Comparison of ENCODE assay signal across 8 cellular contexts in genomic region chr16:2715519-2715918, GRCh38. TPM values are rescaled to one million over a fixed set of nuclear protein-coding genes. Genes with fewer than 3 reads are reported as not detected.
DNase-seq lines count a peak whose midpoint lies in the region; ATAC-seq and TF ChIP-seq lines count a peak whose summit lies in the region.

No MANE protein-coding gene starts in this region.

- H3K27ac Mint-ChIP-seq in activated naive CD4-positive, alpha-beta T cell treated with anti-CD3 and anti-CD28 coated beads, Interleukin-2, amount 50 U/mL, for 72 hours, result no peak overlapping the region

- H3K4me3 ChIP-seq in iPS-15b (ENCODE audit: low read depth, low read length), result peak overlapping the region; percentile 18

- no peak for TF ChIP-seq CTCF in GM10248 (IDR thresholded peaks at IDR 0.05; ENCODE audit: control extremely low read depth, extremely low read depth, low read depth, missing control alignments)

- H3K9ac ChIP-seq in iPS-15b (ENCODE audit: low read depth, low read length), result no peak overlapping the region

- H3K36me3 Mint-ChIP-seq in activated naive CD4-positive, alpha-beta T cell treated with anti-CD3 and anti-CD28 coated beads, Interleukin-2, amount 50 U/mL, for 72 hours, result no peaks in the 10 kb centered on the region

- POLR2A ChIA-PET in GM10248 (lab: Yijun Ruan, JAX), result interaction anchor here (0.6 kb wide), 1 partner anchor 37 kb away, joined by 3 read pairs; the partner anchor contains the start of gene SRRM2

- no peaks in the 10 kb centered on the region for H3K9me3 Mint-ChIP-seq in activated naive CD4-positive, alpha-beta T cell treated with anti-CD3 and anti-CD28 coated beads, Interleukin-2, amount 50 U/mL, for 72 hours

- no peaks in the 10 kb centered on the region for H3K27me3 ChIP-seq in iPS-15b (ENCODE audit: control insufficient read depth, insufficient read depth, low read length)

- in situ Hi-C loops in SK-MEL-5 (cut with HindIII; ENCODE audit: low pct_unique_long_range_greater_than_20kb, low sequenced_read_pairs), result no loop called here

- ATAC-seq in activated naive CD4-positive, alpha-beta T cell treated with anti-CD3 and anti-CD28 coated beads, Interleukin-2, amount 50 U/mL, for 72 hours, result peak; percentile 78 to 89
- ATAC-seq in HG03442 (IDR thresholded peaks at IDR 0.05; ENCODE audit: unreplicated experiment), result no peak

- peak; percentile 83 for DNase-seq in GM10248 (ENCODE audit: extremely low spot score)
- DNase-seq in SK-MEL-5 (ENCODE audit: low read depth, low spot score), result peak; percentile 6
- DNase-seq in activated naive CD4-positive, alpha-beta T cell treated with anti-CD3 and anti-CD28 coated beads, Interleukin-2, amount 50 U/mL, for 72 hours (ENCODE audit: low spot score in 2 of 2), result peak; percentile 68 to 85
- peak; percentile 59 to 66 (median 63) for DNase-seq in stimulated activated CD4-positive, alpha-beta T cell treated with anti-CD3 and anti-CD28 coated beads, Interleukin-1b, Interleukin-23, amount 100 ng/mL, for 24 hours (ENCODE audit: low read depth in 4 of 4, low spot score in 1 of 4)
- no peak for DNase-seq in DMS 273 treated with DMSO at 0.1 percent for 48 hours (lab: John Stamatoyannopoulos, UW)
- DNase-seq in SHP77 treated with DMSO at 0.1 percent for 48 hours (lab: John Stamatoyannopoulos, UW), result no peak

- no peaks in the 10 kb centered on the region for H3K9me3 ChIP-seq in iPS-15b (ENCODE audit: control insufficient read depth, insufficient read depth, low read length)

- no peaks in the 10 kb centered on the region for H3K4me1 ChIP-seq in iPS-15b (ENCODE audit: control insufficient read depth, insufficient read depth, low read length)

- H3K36me3 ChIP-seq in iPS-15b (ENCODE audit: control insufficient read depth, insufficient read depth, low read length), result no peaks in the 10 kb centered on the region

- CTCF ChIA-PET in GM10248 (lab: Yijun Ruan, JAX), result no interaction called here

RNA-seq across cellular contexts. Expression of gene PRSS27, which starts 4.5 kb away (rescaled TPM):
- 0.13 and 0.24 TPM in 2 replicates for total RNA-seq in SK-MEL-5 (2014; rRNA removed; shearing (Covaris generic))
- 0.93 and 2.1 TPM in 2 replicates for polyA plus RNA-seq in SK-MEL-5 (2015; cell fraction: cytosol; rRNA removed)
- 0.85 and 3.7 TPM in 2 replicates for polyA plus RNA-seq in SK-MEL-5 (2015; cell fraction: nucleus; rRNA removed)
- 1 to 10 TPM; 1.3 to 3.2 TPM for total RNA-seq in activated naive CD4-positive, alpha-beta T cell treated with anti-CD3 and anti-CD28 coated beads, Interleukin-2, amount 50 U/mL, for 72 hours

RNA-seq across cellular contexts. Expression of gene KCTD5, which starts 33.2 kb away (rescaled TPM):
- total RNA-seq in SK-MEL-5 (2014; rRNA removed; shearing (Covaris generic)), result 21.5 and 23.4 TPM in 2 replicates
- polyA plus RNA-seq in SK-MEL-5 (2015; cell fraction: cytosol; rRNA removed), result 58.1 and 72.1 TPM in 2 replicates
- 17.0 and 17.2 TPM in 2 replicates for polyA plus RNA-seq in SK-MEL-5 (2015; cell fraction: nucleus; rRNA removed)
- total RNA-seq in activated naive CD4-positive, alpha-beta T cell treated with anti-CD3 and anti-CD28 coated beads, Interleukin-2, amount 50 U/mL, for 72 hours, result 10 to 100 TPM; 27.8 to 46.9 TPM

RNA-seq across cellular contexts. Expression of gene SRRM2, which starts 36.9 kb away (rescaled TPM):
- 21.4 and 34.0 TPM in 2 replicates for total RNA-seq in SK-MEL-5 (2014; rRNA removed; shearing (Covaris generic))
- 174 and 286 TPM in 2 replicates for polyA plus RNA-seq in SK-MEL-5 (2015; cell fraction: cytosol; rRNA removed)
- polyA plus RNA-seq in SK-MEL-5 (2015; cell fraction: nucleus; rRNA removed), result 1,902 and 2,063 TPM in 2 replicates
- 100 to 1,000 TPM; 624 to 790 TPM for total RNA-seq in activated naive CD4-positive, alpha-beta T cell treated with anti-CD3 and anti-CD28 coated beads, Interleukin-2, amount 50 U/mL, for 72 hours

Comparison
In these comparisons a context has a peak if more than half of its experiments do, and no peak if none do; other contexts are left out.
1. DNase-seq: peak in GM10248 (single experiment), SK-MEL-5 (single experiment), activated naive CD4-positive, alpha-beta T cell treated with anti-CD3 and anti-CD28 coated beads, Interleukin-2, amount 50 U/mL, for 72 hours (2 of 2) and stimulated activated CD4-positive, alpha-beta T cell treated with anti-CD3 and anti-CD28 coated beads, Interleukin-1b, Interleukin-23, amount 100 ng/mL, for 24 hours (4 of 4); none in DMS 273 treated with DMSO at 0.1 percent for 48 hours (single experiment) and SHP77 treated with DMSO at 0.1 percent for 48 hours (single experiment).
2. RNA of gene SRRM2, which starts 36.9 kb away (total RNA-seq): 624 to 790 TPM in activated naive CD4-positive, alpha-beta T cell treated with anti-CD3 and anti-CD28 coated beads, Interleukin-2, amount 50 U/mL, for 72 hours; 21.4 to 34.0 TPM in SK-MEL-5; every median in the first group is over 10 times any median in the second.